ENCODE assay signal across 17 cellular contexts in genomic region chr3:126373682-126374601, GRCh38. TPM values are rescaled to one million over a fixed set of nuclear protein-coding genes. Genes with fewer than 3 reads are reported as not detected.
DNase-seq lines count a peak whose midpoint lies in the region; ATAC-seq and TF ChIP-seq lines count a peak whose summit lies in the region.
"Had no signal": no experiment of that assay in that cellular context is flagged by ENCODE, and none has a peak within 500 bp of the region (broad histone marks: within the 10 kb centered on the region; RNA-seq: fewer than 3 reads in every experiment).

No MANE protein-coding gene starts in this region.

- intact Hi-C loops in adrenal gland (cut with DNase I) (no loop called here), heart left ventricle (cut with DNase I) (loop anchor here in 2 of 10 donors (5.0 kb wide), 1 partner anchor 112 kb away; no protein-coding TSS in a partner anchor)

- no peaks in the 10 kb centered on the region for H3K27me3 ChIP-seq in adrenal gland
- no peaks in the 10 kb centered on the region for H3K27me3 ChIP-seq in heart left ventricle
- H3K27me3 ChIP-seq: ascending aorta, BE2C had no signal

- TF ChIP-seq POLR2A in adrenal gland (IDR thresholded peaks at IDR 0.05) (no peak), heart left ventricle (IDR thresholded peaks at IDR 0.05) (no peak)

- peak overlapping the region in 1 of 5 donors; percentile 52 for H3K27ac ChIP-seq in adrenal gland
- peak overlapping the region in 2 of 12 donors; percentile 20 to 42 for H3K27ac ChIP-seq in heart left ventricle
- H3K27ac ChIP-seq: ascending aorta had no signal

- WGBS in adrenal gland, 4 donors = 66 to 77% (median 73%) methylated on average over 18 to 21 of the region's 21 CpGs
- WGBS in heart left ventricle, 4 donors = 68 to 74% (median 69%) methylated on average over 18 to 21 of the region's 21 CpGs

- H3K36me3 ChIP-seq in adrenal gland (replicated peaks in 1 of 2) = no peaks in the 10 kb centered on the region
- H3K36me3 ChIP-seq in heart left ventricle = no peaks in the 10 kb centered on the region
- H3K36me3 ChIP-seq: ascending aorta, BE2C had no signal

- DNase-seq in AG10803 (ENCODE audit: low read depth) (peak; percentile 89), adrenal gland (peak; percentile 57 to 92 (median 82)), heart left ventricle (peak in 1 of 5 donors; percentile 22), pons (ENCODE audit: low spot score) (peak; percentile 45), NCI-H2107 (lab: John Stamatoyannopoulos, UW) (no peak), HCEC 1CT (no peak)
- no peak for DNase-seq in stimulated activated CD4-positive, alpha-beta T cell treated with anti-CD3 and anti-CD28 coated beads, Interleukin-15, amount 100 ng/mL, for 24 hours
- DNase-seq in stimulated activated naive CD4-positive, alpha-beta T cell (lab: John Stamatoyannopoulos, UW) = no peak
- DNase-seq: BE2C, DMS79 treated with DMSO at 0.1 percent for 48 hours, KBM-7, NCI-H1930, NCI-H748 treated with DMSO at 0.1 percent for 48 hours had no signal

- H3K4me1 ChIP-seq in adrenal gland (replicated peaks in 1 of 2) (peaks cover 0 to 10% of the 10 kb centered on the region in 2 donors), heart left ventricle (peaks cover 0 to 30% (median 7%) of the 10 kb centered on the region in 12 donors)
- H3K4me1 ChIP-seq: ascending aorta, BE2C had no signal

- TF ChIP-seq CTCF in AG10803 (conservative IDR thresholded peaks at IDR 0.05; ENCODE audit: low read length) = no peak
- TF ChIP-seq CTCF in adrenal gland (IDR thresholded peaks at IDR 0.05) = no peak
- TF ChIP-seq CTCF in heart left ventricle (IDR thresholded peaks at IDR 0.05) = no peak

- H3K4me3 ChIP-seq in AG10803 (ENCODE audit: low read length) = no peak overlapping the region
- H3K4me3 ChIP-seq in adrenal gland = no peak overlapping the region
- no peak overlapping the region for H3K4me3 ChIP-seq in heart left ventricle
- H3K4me3 ChIP-seq: ascending aorta had no signal

- ATAC-seq in heart left ventricle = peak; percentile 29 to 49 (median 38)
- ATAC-seq: SK-N-SH treated with all-trans-retinoic acid at 6 μM for 48 hours had no signal

- H3K9me3 ChIP-seq in adrenal gland (replicated peaks in 1 of 3) (no peaks in the 10 kb centered on the region), heart left ventricle (no peaks in the 10 kb centered on the region)
- H3K9me3 ChIP-seq: ascending aorta, BE2C had no signal

RNA-seq across cellular contexts. Expression of gene KLF15, which starts 16.7 kb away (rescaled TPM):
- 10 to 100 TPM in 7 of 8 donors, 1 to 10 TPM in 1; 6.1 to 22.4 (median 13.6) TPM for total RNA-seq in adrenal gland
- 10 to 100 TPM in 1 of 3 donors, 1 to 10 TPM in 2; 3.6 to 10.8 (median 8.3) TPM for polyA plus RNA-seq in adrenal gland
- 10 to 100 TPM; 10.5 to 85.8 (median 31.0) TPM for total RNA-seq in heart left ventricle
- 10 to 100 TPM; 39.9 to 70.6 TPM for polyA plus RNA-seq in heart left ventricle

RNA-seq across cellular contexts. Expression of gene CFAP100, which starts 20.8 kb away (rescaled TPM):
- total RNA-seq in adrenal gland = not detected
- not detected for polyA plus RNA-seq in adrenal gland
- not detected for total RNA-seq in heart left ventricle
- polyA plus RNA-seq in heart left ventricle = not detected
- total RNA-seq: ascending aorta, endothelial cell of umbilical vein had no signal
- polyA plus RNA-seq: endothelial cell of umbilical vein, neural cell had no signal

Comparison
In these comparisons a context has a peak if more than half of its experiments do, and no peak if none do; other contexts are left out.
1. DNase-seq: peak in AG10803 (single experiment), adrenal gland (7 of 7) and pons (single experiment); none in stimulated activated CD4-positive, alpha-beta T cell treated with anti-CD3 and anti-CD28 coated beads, Interleukin-15, amount 100 ng/mL, for 24 hours (single experiment), NCI-H2107 (single experiment), HCEC 1CT (single experiment) and stimulated activated naive CD4-positive, alpha-beta T cell (0 of 6).